19 cellular contexts compared by ENCODE assay signal in the genomic region with DNA sequence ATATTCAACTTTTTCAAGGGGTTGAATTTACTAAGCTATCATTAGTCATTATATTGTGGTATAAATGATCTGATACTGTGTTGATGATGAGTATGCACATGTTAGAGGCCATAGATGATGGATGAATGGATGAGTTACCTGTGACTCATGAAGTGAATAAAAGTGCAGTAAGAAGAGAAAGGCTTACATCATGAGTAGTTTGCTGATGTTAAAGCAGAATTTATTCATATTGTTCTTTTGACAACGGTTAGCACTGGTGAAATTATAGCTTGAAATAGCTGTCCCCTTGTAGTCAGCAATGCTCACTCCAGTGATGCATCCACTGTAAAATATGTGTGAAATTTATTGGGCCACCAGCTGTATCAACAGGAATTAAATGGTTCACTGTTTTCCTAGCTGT.
DNase-seq lines count a peak whose midpoint lies in the region; ATAC-seq, FAIRE-seq and TF ChIP-seq lines count a peak whose summit lies in the region.
"Had no signal": no experiment of that assay in that cellular context is flagged by ENCODE, and none has a peak within 500 bp of the region (broad histone marks: within the 10 kb centered on the region; RNA-seq: fewer than 3 reads in every experiment).

No MANE protein-coding gene starts in this region.

- intact Hi-C loops in pancreas (cut with DNase I): no loop called here

- WGBS in pancreas, 2 donors: 54 to 62% methylated on average over 1 of the region's 1 CpG

- H3K27me3 ChIP-seq in pancreas: no peaks in the 10 kb centered on the region
- H3K27me3 ChIP-seq: colonic mucosa, right lobe of liver, upper lobe of right lung had no signal

- ATAC-seq in GM21723 (IDR thresholded peaks at IDR 0.05; ENCODE audit: unreplicated experiment): no peak
- no peak for ATAC-seq in pancreas
- ATAC-seq: right lobe of liver; Right ventricle myocardium inferior; stimulated activated effector memory CD8-positive, alpha-beta T cell treated with anti-CD3 and anti-CD28 coated beads, Interleukin-12 subunit alpha, Interleukin-12 subunit beta, amount 100 ng/mL, for 72 hours; upper lobe of right lung had no signal

- DNase-seq in NCI-H748 (lab: John Stamatoyannopoulos, UW; ENCODE audit: unreplicated experiment) (peak; percentile 49), NCI-H748 treated with DMSO at 0.1 percent for 48 hours (lab: John Stamatoyannopoulos, UW) (no peak), SHP77 (lab: John Stamatoyannopoulos, UW) (peak; percentile 27 to 50), fibroblast of the aortic adventitia (ENCODE audit: low read depth) (peak; percentile 51), OCI-M1 (lab: John Stamatoyannopoulos, UW) (no peak), pancreas (no peak)
- no peak for DNase-seq in activated CD4-positive, alpha-beta T cell treated with anti-CD3 and anti-CD28 coated beads, Interleukin-2, amount 50 U/mL, for 48 hours
- DNase-seq: activated CD4-positive, alpha-beta T cell treated with anti-CD3 and anti-CD28 coated beads, Interleukin-2, amount 50 U/mL, for 1 hour; colonic mucosa; Kasumi-1; NCI-H187; NCI-H774; right lobe of liver; upper lobe of right lung had no signal

- H3K4me3 ChIP-seq in fibroblast of the aortic adventitia (ENCODE audit: low read depth, low read length): no peak overlapping the region
- H3K4me3 ChIP-seq in pancreas: no peak overlapping the region
- H3K4me3 ChIP-seq: colonic mucosa, HAP-1, right lobe of liver, upper lobe of right lung had no signal

- H3K9me3 ChIP-seq in pancreas: no peaks in the 10 kb centered on the region
- H3K9me3 ChIP-seq: colonic mucosa, HAP-1, right lobe of liver, upper lobe of right lung had no signal

- no peak for FAIRE-seq in pancreas (lab: Jason Lieb, UNC)
- FAIRE-seq: A204.1 had no signal

- no peaks in the 10 kb centered on the region for H3K4me1 ChIP-seq in pancreas
- H3K4me1 ChIP-seq: colonic mucosa, HAP-1, right lobe of liver, upper lobe of right lung had no signal

- H3K36me3 ChIP-seq in pancreas: no peaks in the 10 kb centered on the region
- H3K36me3 ChIP-seq: colonic mucosa, HAP-1, right lobe of liver, upper lobe of right lung had no signal

- TF ChIP-seq CTCF in fibroblast of the aortic adventitia (IDR thresholded peaks at IDR 0.05; ENCODE audit: insufficient read depth, low read length): no peak
- TF ChIP-seq CTCF in pancreas (IDR thresholded peaks at IDR 0.05): no peak

- no peak overlapping the region for H3K27ac ChIP-seq in pancreas
- H3K27ac ChIP-seq: colonic mucosa, right lobe of liver, upper lobe of right lung had no signal

Comparison
In these comparisons a context has a peak if more than half of its experiments do, and no peak if none do; other contexts are left out.
1. DNase-seq: peak in NCI-H748 (single experiment), SHP77 (2 of 2) and fibroblast of the aortic adventitia (single experiment); none in NCI-H748 treated with DMSO at 0.1 percent for 48 hours (single experiment), OCI-M1 (single experiment), pancreas (0 of 6) and activated CD4-positive, alpha-beta T cell treated with anti-CD3 and anti-CD28 coated beads, Interleukin-2, amount 50 U/mL, for 48 hours (0 of 2).